9 cellular contexts compared by ENCODE assay signal in genomic region chr1:46535063-46535462, GRCh38. TPM values are rescaled to one million over a fixed set of nuclear protein-coding genes. Genes with fewer than 3 reads are reported as not detected.
A peak's percentile ranks its signal among the peaks of the same experiment; 100 is the strongest.
DNase-seq lines count a peak whose midpoint lies in the region; ATAC-seq, FAIRE-seq and TF ChIP-seq lines count a peak whose summit lies in the region.
"Had no signal": no experiment of that assay in that cellular context is flagged by ENCODE, and none has a peak within 500 bp of the region (broad histone marks: within the 10 kb centered on the region; RNA-seq: fewer than 3 reads in every experiment).

No MANE protein-coding gene starts in this region.

- no peak overlapping the region for H3K4me3 Mint-ChIP-seq in mesothelial cell of epicardium
- H3K4me3 Mint-ChIP-seq: activated B cell treated with CpG ODN at 0.5 μM for 24 hours had no signal

- ATAC-seq in esophagus mucosa: peak; percentile 60

- H3K27me3 ChIP-seq in cardiac muscle cell: peaks cover 54% of the 10 kb centered on the region
- no peaks in the 10 kb centered on the region for H3K27me3 ChIP-seq in right atrium auricular region
- H3K27me3 ChIP-seq in transverse colon: peaks cover 36% of the 10 kb centered on the region
- H3K27me3 ChIP-seq in uterus: no peaks in the 10 kb centered on the region

- FAIRE-seq in RCC 7860 (lab: Jason Lieb, UNC): no peak

- H3K4me3 ChIP-seq in cardiac muscle cell (no peak overlapping the region), right atrium auricular region (no peak overlapping the region), transverse colon (no peak overlapping the region), uterus (no peak overlapping the region)

- no peaks in the 10 kb centered on the region for H3K4me1 ChIP-seq in cardiac muscle cell (ENCODE audit: low read depth)
- peaks cover 0 to 8% of the 10 kb centered on the region in 2 donors for H3K4me1 ChIP-seq in right atrium auricular region
- H3K4me1 ChIP-seq in transverse colon: peaks cover 0 to 11% (median 5%) of the 10 kb centered on the region in 4 donors
- H3K4me1 ChIP-seq in uterus: no peaks in the 10 kb centered on the region

- no peak for TF ChIP-seq EP300 in transverse colon (IDR thresholded peaks at IDR 0.05; ENCODE audit: low read depth)

- peak; percentile 49 for TF ChIP-seq CTCF in cardiac muscle cell (IDR thresholded peaks at IDR 0.05; ENCODE audit: low read depth, low read length)
- peak in 1 of 2 donors; percentile 37 for TF ChIP-seq CTCF in right atrium auricular region (IDR thresholded peaks at IDR 0.05)
- TF ChIP-seq CTCF in transverse colon (IDR thresholded peaks at IDR 0.05): peak in 4 of 5 experiments; percentile 18 to 35 (median 27)
- TF ChIP-seq CTCF in uterus (IDR thresholded peaks at IDR 0.05): no peak
- no peak for TF ChIP-seq CTCF in mesothelial cell of epicardium (IDR thresholded peaks at IDR 0.05; ENCODE audit: unreplicated experiment)

- H3K9me3 Mint-ChIP-seq in mesothelial cell of epicardium: peaks cover 14% of the 10 kb centered on the region

- in situ Hi-C loops in transverse colon (cut with MboI; ENCODE audit: low pct_ligation_motif_present in 1 of 4, low pct_unique_long_range_greater_than_20kb in 1 of 4, low sequenced_read_pairs in 3 of 4): loop anchor here in 1 of 4 donors (10.0 kb wide), 1 partner anchor 190 kb away; no protein-coding TSS in a partner anchor

- H3K9me3 ChIP-seq in cardiac muscle cell (ENCODE audit: low read depth) (no peaks in the 10 kb centered on the region), right atrium auricular region (no peaks in the 10 kb centered on the region), transverse colon (no peaks in the 10 kb centered on the region), uterus (no peaks in the 10 kb centered on the region)

- DNase-seq in cardiac muscle cell (ENCODE audit: low read depth in 1 of 2, low spot score in 1 of 2) (peak; percentile 18 to 51), right atrium auricular region (ENCODE audit: low spot score) (no peak), RCC 7860 (ENCODE audit: low spot score) (peak; percentile 23), transverse colon (peak; percentile 42), uterus (no peak), mesothelial cell of epicardium (ENCODE audit: low spot score in 2 of 2, unreplicated experiment in 2 of 2) (no peak), caudate nucleus (lab: John Stamatoyannopoulos, UW) (no peak)
- DNase-seq: activated B cell treated with CpG ODN at 0.5 μM for 24 hours had no signal

- no peaks in the 10 kb centered on the region for H3K36me3 Mint-ChIP-seq in mesothelial cell of epicardium

- no peak overlapping the region for H3K27ac Mint-ChIP-seq in mesothelial cell of epicardium
- H3K27ac Mint-ChIP-seq: activated B cell treated with CpG ODN at 0.5 μM for 24 hours had no signal

- peaks cover 6% of the 10 kb centered on the region for H3K4me1 Mint-ChIP-seq in mesothelial cell of epicardium

- no peak overlapping the region for H3K27ac ChIP-seq in cardiac muscle cell
- H3K27ac ChIP-seq in right atrium auricular region: no peak overlapping the region
- H3K27ac ChIP-seq in transverse colon: no peak overlapping the region
- no peak overlapping the region for H3K27ac ChIP-seq in uterus
- no peak overlapping the region for H3K27ac ChIP-seq in caudate nucleus (ENCODE audit: low read depth, low read length)

- intact Hi-C loops in transverse colon (cut with DNase I; ENCODE audit: low total_unique reads): no loop called here
- intact Hi-C loops in uterus (cut with DNase I; ENCODE audit: low total_unique reads): no loop called here

- no peak for TF ChIP-seq POLR2A in transverse colon (IDR thresholded peaks at IDR 0.05)
- no peak for TF ChIP-seq POLR2A in uterus (IDR thresholded peaks at IDR 0.05)

- no peaks in the 10 kb centered on the region for H3K36me3 ChIP-seq in cardiac muscle cell
- no peaks in the 10 kb centered on the region for H3K36me3 ChIP-seq in right atrium auricular region
- H3K36me3 ChIP-seq in transverse colon: no peaks in the 10 kb centered on the region
- no peaks in the 10 kb centered on the region for H3K36me3 ChIP-seq in uterus

- H3K27me3 Mint-ChIP-seq in mesothelial cell of epicardium (ENCODE audit: low read depth): peaks cover 81% of the 10 kb centered on the region

- 50 to 100% methylated on average over 1 to 2 of the region's 2 CpGs for WGBS in transverse colon (ENCODE audit: low coverage in 1 of 2), 2 donors

RNA-seq across cellular contexts. Expression of gene KNCN, which starts 16.4 kb away (rescaled TPM):
- total RNA-seq in cardiac muscle cell (not detected in 2 replicates), right atrium auricular region (not detected), esophagus mucosa (not detected), transverse colon (not detected), uterus (not detected), mesothelial cell of epicardium (not detected in 3 replicates)
- polyA plus RNA-seq in cardiac muscle cell: not detected in 2 replicates
- total RNA-seq: activated B cell treated with CpG ODN at 0.5 μM for 24 hours had no signal

RNA-seq across cellular contexts. Expression of gene DMBX1, which starts 45.4 kb away (rescaled TPM):
- total RNA-seq in cardiac muscle cell (not detected in 2 replicates), right atrium auricular region (not detected), esophagus mucosa (not detected), transverse colon (not detected), uterus (under 1 TPM in 1 of 4 donors, not detected in 3; 0.07 TPM), mesothelial cell of epicardium (not detected in 3 replicates)
- not detected in 2 replicates for polyA plus RNA-seq in cardiac muscle cell
- total RNA-seq: activated B cell treated with CpG ODN at 0.5 μM for 24 hours had no signal

Comparison
In these comparisons a context has a peak if more than half of its experiments do, and no peak if none do; other contexts are left out.
1. DNase-seq: peak in cardiac muscle cell (2 of 2), RCC 7860 (single experiment) and transverse colon (single experiment); none in right atrium auricular region (single experiment), uterus (0 of 2), mesothelial cell of epicardium (0 of 2) and caudate nucleus (0 of 61).
2. CTCF ChIP-seq: peak in cardiac muscle cell (single experiment) and transverse colon (4 of 5); none in uterus (0 of 4) and mesothelial cell of epicardium (single experiment).